ENCODE assay signal across 8 cellular contexts in genomic region chrX:149962859-149963757, GRCh38. TPM values are rescaled to one million over a fixed set of nuclear protein-coding genes. Genes with fewer than 3 reads are reported as not detected.
DNase-seq lines count a peak whose midpoint lies in the region; ATAC-seq and TF ChIP-seq lines count a peak whose summit lies in the region.

No MANE protein-coding gene starts in this region.

- H3K4me2 ChIP-seq in Loucy (ENCODE audit: low read depth, low read length, poor library complexity, severe bottlenecking) (no peak overlapping the region), mesendoderm (ENCODE audit: low read length) (no peak overlapping the region)

- TF ChIP-seq POLR2A in uterus (IDR thresholded peaks at IDR 0.05): no peak

- H2BK120ac ChIP-seq in mesendoderm (ENCODE audit: low read depth, low read length): no peak overlapping the region

- no peaks in the 10 kb centered on the region for H3K9me2 ChIP-seq in Loucy (replicated peaks; ENCODE audit: low read depth, low read length)

- H3K18ac ChIP-seq in mesendoderm (ENCODE audit: low read length): no peak overlapping the region

- no peak overlapping the region for H3K23ac ChIP-seq in mesendoderm (ENCODE audit: low read length)

- H3K27me3 ChIP-seq in Loucy (ENCODE audit: insufficient read depth, low read length, poor library complexity, severe bottlenecking): no peaks in the 10 kb centered on the region
- no peaks in the 10 kb centered on the region for H3K27me3 ChIP-seq in mesendoderm (ENCODE audit: insufficient read depth, low read length, poor library complexity)
- H3K27me3 ChIP-seq in uterus: peaks cover 0 to 7% of the 10 kb centered on the region in 2 donors

- no peaks in the 10 kb centered on the region for H4K20me1 ChIP-seq in Loucy (ENCODE audit: insufficient read depth, low read length, poor library complexity, severe bottlenecking)

- intact Hi-C loops in uterus (cut with DNase I; ENCODE audit: low total_unique reads): no loop called here

- H3K79me2 ChIP-seq in Loucy (ENCODE audit: insufficient read depth, low read length): no peaks in the 10 kb centered on the region
- H3K79me2 ChIP-seq in mesendoderm (ENCODE audit: control insufficient read depth, insufficient read depth, low read length): no peaks in the 10 kb centered on the region

- no CpG with 5 or more reads among the region's 9 CpGs for WGBS in mesendoderm (ENCODE audit: extremely low coverage, insufficient coverage, low lambda C conversion rate)

- H3K9me3 ChIP-seq in Loucy (ENCODE audit: insufficient read depth, low read depth, low read length): no peaks in the 10 kb centered on the region
- no peaks in the 10 kb centered on the region for H3K9me3 ChIP-seq in uterus

- DNase-seq in DMS79 treated with DMSO at 0.1 percent for 48 hours (lab: John Stamatoyannopoulos, UW): peak; percentile 7
- peak; percentile 46 for DNase-seq in SW480 (ENCODE audit: low spot score)
- peak; percentile 4 for DNase-seq in effector CD4-positive, alpha-beta T cell
- peak; percentile 65 for DNase-seq in mesendoderm
- DNase-seq in uterus: peak in 1 of 2 donors; percentile 28
- DNase-seq in T-helper 9 cell: no peak

- no peak overlapping the region for H2AFZ ChIP-seq in Loucy (ENCODE audit: low read length)

- H4K5ac ChIP-seq in mesendoderm (ENCODE audit: low read length): no peak overlapping the region

- H2BK5ac ChIP-seq in mesendoderm (ENCODE audit: low read length): no peak overlapping the region

- H3K36me3 ChIP-seq in Loucy (ENCODE audit: insufficient read depth, low read length) (no peaks in the 10 kb centered on the region), mesendoderm (ENCODE audit: control insufficient read depth, insufficient read depth, low read length) (no peaks in the 10 kb centered on the region), uterus (no peaks in the 10 kb centered on the region)

- H3K79me1 ChIP-seq in mesendoderm (ENCODE audit: low read length): no peaks in the 10 kb centered on the region

- no peak overlapping the region for H2BK15ac ChIP-seq in mesendoderm (replicated peaks; ENCODE audit: low read depth)

- H3K9ac ChIP-seq in Loucy (ENCODE audit: low read depth, low read length, poor library complexity, severe bottlenecking) (no peak overlapping the region), mesendoderm (ENCODE audit: low read length) (no peak overlapping the region)

- no peak overlapping the region for H3K27ac ChIP-seq in mesendoderm (ENCODE audit: low read depth, low read length)
- H3K27ac ChIP-seq in uterus: no peak overlapping the region

- no peak overlapping the region for H2AK5ac ChIP-seq in mesendoderm (ENCODE audit: low read length)

- H4K8ac ChIP-seq in mesendoderm (ENCODE audit: low read depth, low read length): no peak overlapping the region

- H3K56ac ChIP-seq in mesendoderm (ENCODE audit: low read length): no peak overlapping the region

- H3K4me3 ChIP-seq in Loucy (ENCODE audit: low read length, poor library complexity, severe bottlenecking) (no peak overlapping the region), mesendoderm (ENCODE audit: low read length) (no peak overlapping the region), uterus (no peak overlapping the region)

- H3K4ac ChIP-seq in mesendoderm (ENCODE audit: low read depth, low read length): no peak overlapping the region

- peak; percentile 90 for ATAC-seq in GM19395 (IDR thresholded peaks at IDR 0.05; ENCODE audit: unreplicated experiment)

- no peaks in the 10 kb centered on the region for H3F3A ChIP-seq in Loucy (ENCODE audit: low read depth)

- H3K4me1 ChIP-seq in Loucy (ENCODE audit: insufficient read depth, low read length, poor library complexity, severe bottlenecking): no peaks in the 10 kb centered on the region
- no peaks in the 10 kb centered on the region for H3K4me1 ChIP-seq in mesendoderm (ENCODE audit: control insufficient read depth, low read depth, low read length)
- H3K4me1 ChIP-seq in uterus: no peaks in the 10 kb centered on the region

- TF ChIP-seq CTCF in Loucy (conservative IDR thresholded peaks at IDR 0.05; ENCODE audit: low read length): peak; percentile 69
- TF ChIP-seq CTCF in uterus (IDR thresholded peaks at IDR 0.05): peak; percentile 36 to 57 (median 48)

RNA-seq across cellular contexts. Expression of gene EOLA2, which starts 24.8 kb away (rescaled TPM):
- polyA plus RNA-seq in mesendoderm (2013, experiment 1 of 2): 25.5 TPM
- polyA plus RNA-seq in mesendoderm (2013, experiment 2 of 2): 23.6 TPM
- 10 to 100 TPM in 3 of 4 donors, 1 to 10 TPM in 1; 2.3 to 35.4 (median 13.6) TPM for total RNA-seq in uterus

RNA-seq across cellular contexts. Expression of gene HSFX4, which starts 33.7 kb away (rescaled TPM):
- not detected for polyA plus RNA-seq in mesendoderm (2013, experiment 1 of 2)
- polyA plus RNA-seq in mesendoderm (2013, experiment 2 of 2): not detected
- not detected for total RNA-seq in uterus
